In genomic region chr17:18226284-18226945, GRCh38 we compare ENCODE assay signal across 9 cellular contexts. TPM values are rescaled to one million over a fixed set of nuclear protein-coding genes. Genes with fewer than 3 reads are reported as not detected.
DNase-seq lines count a peak whose midpoint lies in the region; TF ChIP-seq lines count a peak whose summit lies in the region.
"Had no signal": no experiment of that assay in that cellular context is flagged by ENCODE, and none has a peak within 500 bp of the region (broad histone marks: within the 10 kb centered on the region; RNA-seq: fewer than 3 reads in every experiment).

No MANE protein-coding gene starts in this region.

- peak overlapping the region; percentile 38 for H3K27ac ChIP-seq in CD8-positive, alpha-beta memory T cell (ENCODE audit: low read depth, low read length)
- H3K27ac ChIP-seq in RWPE1, result peak overlapping the region; percentile 80
- H3K27ac ChIP-seq in esophagus (ENCODE audit: low read depth in 2 of 2, low read length in 1 of 2), result no peak overlapping the region
- H3K27ac ChIP-seq in ovary, result no peak overlapping the region

- peaks cover 0 to 4% (median 0%) of the 10 kb centered on the region in 3 donors for H3K36me3 Mint-ChIP-seq in CD8-positive, alpha-beta memory T cell

- H3K9me3 Mint-ChIP-seq in CD8-positive, alpha-beta memory T cell, result no peaks in the 10 kb centered on the region

- TF ChIP-seq CTCF in RWPE1 (conservative IDR thresholded peaks at IDR 0.05; ENCODE audit: low read depth), result no peak
- TF ChIP-seq CTCF in ovary (IDR thresholded peaks at IDR 0.05), result no peak

- no peaks in the 10 kb centered on the region for H3K27me3 Mint-ChIP-seq in CD8-positive, alpha-beta memory T cell

- TF ChIP-seq EP300 in ovary (IDR thresholded peaks at IDR 0.05), result no peak

- peak overlapping the region; percentile 57 to 99 (median 92) for H3K27ac Mint-ChIP-seq in CD8-positive, alpha-beta memory T cell

- no peak for DNase-seq in CD8-positive, alpha-beta memory T cell
- DNase-seq in RWPE1 (ENCODE audit: low spot score), result no peak
- DNase-seq in ovary, result peak in 1 of 5 donors; percentile 47
- DNase-seq in GF-D8 (lab: John Stamatoyannopoulos, UW), result no peak
- DNase-seq in anterior cingulate cortex (lab: John Stamatoyannopoulos, UW), result no peak
- no peak for DNase-seq in MV-4-11 (lab: John Stamatoyannopoulos, UW)
- DNase-seq in activated CD4-positive, alpha-beta T cell treated with anti-CD3 and anti-CD28 coated beads for 48 hours, result no peak
- DNase-seq: GOT3 had no signal

- CTCF ChIA-PET in CD8-positive, alpha-beta memory T cell (lab: Charles Lee), result interaction anchor here (1.0 kb wide), 1 partner anchor 10 kb away, joined by 3 read pairs; no protein-coding TSS in a partner anchor
- CTCF ChIA-PET in RWPE1 (lab: Yijun Ruan, JAX), result interaction anchor here (1.3 kb wide), 1 partner anchor 10 kb away, joined by 3 read pairs; no protein-coding TSS in a partner anchor

- WGBS in esophagus, 2 donors, result 23 to 27% methylated on average over 16 of the region's 16 CpGs
- 15 to 20% (median 19%) methylated on average over 16 of the region's 16 CpGs for WGBS in ovary, 3 donors

- POLR2A ChIA-PET in CD8-positive, alpha-beta memory T cell (lab: Charles Lee), result interaction anchor here (1.2 kb wide), 1 partner anchor 21 kb away, joined by 4 read pairs; no protein-coding TSS in a partner anchor
- POLR2A ChIA-PET in RWPE1 (lab: Yijun Ruan, JAX; ENCODE audit: low non-redundant PET), result no interaction called here

- peak overlapping the region; percentile 95 to 100 (median 97) for H3K4me3 Mint-ChIP-seq in CD8-positive, alpha-beta memory T cell

- no peaks in the 10 kb centered on the region for H3K27me3 ChIP-seq in CD8-positive, alpha-beta memory T cell (ENCODE audit: insufficient read depth, low read length, poor library complexity, severe bottlenecking)
- H3K27me3 ChIP-seq in esophagus (ENCODE audit: control insufficient read depth in 1 of 2, insufficient read depth in 2 of 2, low read length in 2 of 2) (no peaks in the 10 kb centered on the region), ovary (no peaks in the 10 kb centered on the region)

- H3K4me1 Mint-ChIP-seq in CD8-positive, alpha-beta memory T cell, result peaks cover 22 to 42% (median 27%) of the 10 kb centered on the region in 3 donors

- H3K4me1 ChIP-seq in CD8-positive, alpha-beta memory T cell (ENCODE audit: insufficient read depth, low read length), result peaks cover 18% of the 10 kb centered on the region
- peaks cover 0 to 15% of the 10 kb centered on the region in 2 donors for H3K4me1 ChIP-seq in esophagus (ENCODE audit: control insufficient read depth in 2 of 2, insufficient read depth in 2 of 2, low read length in 1 of 2)
- H3K4me1 ChIP-seq in ovary (ENCODE audit: insufficient read depth), result peaks cover 3% of the 10 kb centered on the region

- H3K9me3 ChIP-seq in CD8-positive, alpha-beta memory T cell (ENCODE audit: low read length), result no peaks in the 10 kb centered on the region
- H3K9me3 ChIP-seq in esophagus (ENCODE audit: control insufficient read depth in 2 of 2, insufficient read depth in 1 of 2, low read depth in 1 of 2, low read length in 1 of 2), result no peaks in the 10 kb centered on the region
- no peaks in the 10 kb centered on the region for H3K9me3 ChIP-seq in ovary

- intact Hi-C loops in ovary (cut with DNase I), result loop anchor here in 1 of 4 donors (5.0 to 10.0 kb wide), 2 partner anchors 39 to 72 kb away; no protein-coding TSS in a partner anchor

- no peak for TF ChIP-seq POLR2A in ovary (IDR thresholded peaks at IDR 0.05)

- H3K36me3 ChIP-seq in CD8-positive, alpha-beta memory T cell (ENCODE audit: insufficient read depth, low read length), result no peaks in the 10 kb centered on the region
- H3K36me3 ChIP-seq in esophagus (ENCODE audit: control insufficient read depth in 2 of 2, insufficient read depth in 2 of 2, low read length in 1 of 2) (no peaks in the 10 kb centered on the region), ovary (no peaks in the 10 kb centered on the region)

- H3K4me3 ChIP-seq in CD8-positive, alpha-beta memory T cell (ENCODE audit: low read length), result peak overlapping the region; percentile 72
- H3K4me3 ChIP-seq in esophagus (ENCODE audit: low read depth in 1 of 2, low read length in 2 of 2) (peak overlapping the region; percentile 50 to 84), ovary (peak overlapping the region; percentile 60)

RNA-seq across cellular contexts. Expression of gene LLGL1, which starts 1.0 kb away (rescaled TPM):
- total RNA-seq in CD8-positive, alpha-beta memory T cell, result 10 to 100 TPM; 24.3 to 26.3 TPM
- polyA plus RNA-seq in CD8-positive, alpha-beta memory T cell, result 1.5 TPM
- polyA plus RNA-seq in esophagus (10 to 100 TPM; 11.4 to 12.5 TPM), ovary (10 to 100 TPM in 1 of 2 donors, 1 to 10 TPM in 1; 2.5 to 16.4 TPM)
- total RNA-seq in ovary, result 10 to 100 TPM; 19.0 to 28.0 (median 23.3) TPM

RNA-seq across cellular contexts. Expression of gene FLII, which starts 32.1 kb away (rescaled TPM):
- total RNA-seq in CD8-positive, alpha-beta memory T cell, result 100 to 1,000 TPM; 278 to 299 TPM
- polyA plus RNA-seq in CD8-positive, alpha-beta memory T cell, result 216 TPM
- polyA plus RNA-seq in esophagus (100 to 1,000 TPM; 218 to 258 TPM), ovary (100 to 1,000 TPM; 132 to 152 TPM)
- total RNA-seq in ovary, result 100 to 1,000 TPM; 127 to 245 (median 178) TPM

RNA-seq across cellular contexts. Expression of gene MIEF2, which starts 34.0 kb away (rescaled TPM):
- 1 to 10 TPM; 5.5 to 5.6 TPM for total RNA-seq in CD8-positive, alpha-beta memory T cell
- polyA plus RNA-seq in CD8-positive, alpha-beta memory T cell, result 14.1 TPM
- polyA plus RNA-seq in esophagus (10 to 100 TPM in 1 of 2 donors, 1 to 10 TPM in 1; 7.6 to 11.4 TPM), ovary (10 to 100 TPM in 1 of 2 donors, 1 to 10 TPM in 1; 4.0 to 21.9 TPM)
- 10 to 100 TPM; 15.1 to 36.1 (median 23.2) TPM for total RNA-seq in ovary

RNA-seq across cellular contexts. Expression of gene ALKBH5, which starts 42.8 kb away (rescaled TPM):
- 100 to 1,000 TPM; 117 to 123 TPM for total RNA-seq in CD8-positive, alpha-beta memory T cell
- polyA plus RNA-seq in CD8-positive, alpha-beta memory T cell, result 152 TPM
- polyA plus RNA-seq in esophagus (10 to 100 TPM; 19.4 to 20.4 TPM), ovary (10 to 100 TPM; 39.6 to 54.4 TPM)
- total RNA-seq in ovary, result 100 to 1,000 TPM in 5 of 7 donors, 10 to 100 TPM in 2; 51.5 to 137 (median 105) TPM

Comparison
In these comparisons a context has a peak if more than half of its experiments do, and no peak if none do; other contexts are left out.
1. H3K27ac ChIP-seq: peak in CD8-positive, alpha-beta memory T cell (single experiment) and RWPE1 (single experiment); none in esophagus (0 of 2) and ovary (0 of 2).
2. Peak in every context shown above with its lines, with median percentiles within 50 percentile points of each other: H3K4me3 ChIP-seq.